In genomic region chr14:35374273-35374681, GRCh38 we compare ENCODE assay signal across 9 cellular contexts. TPM values are rescaled to one million over a fixed set of nuclear protein-coding genes. Genes with fewer than 3 reads are reported as not detected.
DNase-seq lines count a peak whose midpoint lies in the region; ATAC-seq and TF ChIP-seq lines count a peak whose summit lies in the region.
"Had no signal": no experiment of that assay in that cellular context is flagged by ENCODE, and none has a peak within 500 bp of the region (broad histone marks: within the 10 kb centered on the region; RNA-seq: fewer than 3 reads in every experiment).

No MANE protein-coding gene starts in this region.

- H3K9me3 ChIP-seq in MG63: 0 out of 2 replicates have a peak, but pooled peaks cover 3% of the 10 kb centered on the region

- DNase-seq in AG10803 (ENCODE audit: low read depth) (peak; percentile 99), MG63 (peak; percentile 57), mucosa of gallbladder (ENCODE audit: low spot score) (peak; percentile 52), DMS153 treated with DMSO at 0.1 percent for 48 hours (lab: John Stamatoyannopoulos, UW; ENCODE audit: unreplicated experiment) (no peak), NCI-H2171 (lab: John Stamatoyannopoulos, UW) (no peak), NCI-H526 (lab: John Stamatoyannopoulos, UW) (no peak)
- DNase-seq: endodermal cell had no signal

- H3K36me3 ChIP-seq in MG63: no peaks in the 10 kb centered on the region

- intact Hi-C loops in dendritic cell treated with granulocyte-macrophage colony-stimulating factor and Interleukin-4, amounts not matched to agents 40 ng/mL and 50 ng/mL, for 4 days (cut with micrococcal nuclease): no loop called here

- ATAC-seq in GM21526 (IDR thresholded peaks at IDR 0.05; ENCODE audit: low FRiP score, unreplicated experiment): no peak

- H3K27me3 Mint-ChIP-seq in dendritic cell treated with granulocyte-macrophage colony-stimulating factor and Interleukin-4, amounts not matched to agents 40 ng/mL and 50 ng/mL, for 4 days: no peaks in the 10 kb centered on the region

- H3K4me3 Mint-ChIP-seq in dendritic cell treated with granulocyte-macrophage colony-stimulating factor and Interleukin-4, amounts not matched to agents 40 ng/mL and 50 ng/mL, for 4 days: no peak overlapping the region
- H3K4me3 Mint-ChIP-seq: endodermal cell had no signal

- TF ChIP-seq CTCF in AG10803 (conservative IDR thresholded peaks at IDR 0.05; ENCODE audit: low read length): no peak

- peaks cover 9% of the 10 kb centered on the region for H3K9me3 Mint-ChIP-seq in dendritic cell treated with granulocyte-macrophage colony-stimulating factor and Interleukin-4, amounts not matched to agents 40 ng/mL and 50 ng/mL, for 4 days

- no peaks in the 10 kb centered on the region for H3K27me3 ChIP-seq in MG63

- H3K4me1 Mint-ChIP-seq in dendritic cell treated with granulocyte-macrophage colony-stimulating factor and Interleukin-4, amounts not matched to agents 40 ng/mL and 50 ng/mL, for 4 days (ENCODE audit: low read depth): peaks cover 38% of the 10 kb centered on the region

- peak overlapping the region; percentile 80 for H3K27ac Mint-ChIP-seq in dendritic cell treated with granulocyte-macrophage colony-stimulating factor and Interleukin-4, amounts not matched to agents 40 ng/mL and 50 ng/mL, for 4 days
- H3K27ac Mint-ChIP-seq: endodermal cell had no signal

- no peak overlapping the region for H3K4me3 ChIP-seq in AG10803 (ENCODE audit: low read length)
- H3K4me3 ChIP-seq in MG63: no peak overlapping the region

- peaks cover 6% of the 10 kb centered on the region for H3K36me3 Mint-ChIP-seq in dendritic cell treated with granulocyte-macrophage colony-stimulating factor and Interleukin-4, amounts not matched to agents 40 ng/mL and 50 ng/mL, for 4 days (ENCODE audit: low read depth)

RNA-seq across cellular contexts. Expression of gene NFKBIA, which starts 30.3 kb away (rescaled TPM):
- 37.1 and 76.7 TPM in 2 replicates for total RNA-seq in MG63 (2014; rRNA removed; shearing (Covaris generic); ENCODE audit: low replicate concordance)
- 74.8 TPM for total RNA-seq in mucosa of gallbladder

Comparison
In these comparisons a context has a peak if more than half of its experiments do, and no peak if none do; other contexts are left out.
1. DNase-seq: peak in AG10803 (single experiment), MG63 (single experiment) and mucosa of gallbladder (single experiment); none in DMS153 treated with DMSO at 0.1 percent for 48 hours (single experiment), NCI-H2171 (single experiment) and NCI-H526 (0 of 2).